In the genomic region with DNA sequence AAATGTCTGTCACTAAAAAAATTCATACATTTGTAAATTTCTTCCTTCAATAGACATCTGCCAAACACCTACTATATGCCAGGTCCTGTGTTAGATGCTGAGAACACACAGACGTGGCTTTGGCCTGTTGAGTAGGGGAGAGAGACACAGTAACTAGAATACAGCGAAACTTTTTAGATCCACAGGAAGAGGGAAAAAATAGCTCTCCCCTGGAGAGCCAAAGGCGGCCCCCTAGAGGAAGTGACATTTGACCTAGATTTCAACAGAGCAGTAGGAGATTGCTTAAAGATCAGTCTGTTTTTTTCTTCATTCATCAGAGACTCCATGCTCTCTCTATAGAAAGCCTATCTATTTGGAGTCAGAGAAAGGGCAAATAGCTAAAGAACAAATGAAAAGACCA, we compare ENCODE assay signal across 12 cellular contexts. TPM values are rescaled to one million over a fixed set of nuclear protein-coding genes. Genes with fewer than 3 reads are reported as not detected.
A peak's percentile ranks its signal among the peaks of the same experiment; 100 is the strongest.
DNase-seq lines count a peak whose midpoint lies in the region; ATAC-seq and TF ChIP-seq lines count a peak whose summit lies in the region.
"Had no signal": no experiment of that assay in that cellular context is flagged by ENCODE, and none has a peak within 500 bp of the region (broad histone marks: within the 10 kb centered on the region; RNA-seq: fewer than 3 reads in every experiment).

No MANE protein-coding gene starts in this region.

- H3K36me3 Mint-ChIP-seq in activated naive CD4-positive, alpha-beta T cell treated with anti-CD3 and anti-CD28 coated beads for 36 hours (ENCODE audit: low read depth): peaks cover 57% of the 10 kb centered on the region
- peaks cover 71 to 76% of the 10 kb centered on the region in 2 donors for H3K36me3 Mint-ChIP-seq in stimulated activated naive B cell treated with anti-CD40 and anti-IgM and Interleukin-4, amounts not matched to agents 10 μg/mL and 1 μg/mL and 100 μg/mL, for 72 hours

- DNase-seq in activated naive CD4-positive, alpha-beta T cell treated with anti-CD3 and anti-CD28 coated beads for 36 hours: peak; percentile 49
- DNase-seq in activated naive CD4-positive, alpha-beta T cell treated with Interleukin-2 at 50 U/mL for 16 hours: no peak
- DNase-seq in SIG-M5 treated with dmso at 0.1 percent for 504 hours (lab: John Stamatoyannopoulos, UW; ENCODE audit: unreplicated experiment) (peak; percentile 98), fibroblast of mammary gland (ENCODE audit: low read depth) (peak; percentile 11), NCI-H524 (lab: John Stamatoyannopoulos, UW) (no peak), NCI-H774 (lab: John Stamatoyannopoulos, UW) (no peak)
- no peak for DNase-seq in stimulated activated naive B cell treated with anti-CD40 and anti-IgM and Interleukin-4, amounts not matched to agents 10 μg/mL and 1 μg/mL and 100 μg/mL, for 72 hours
- DNase-seq: NCI-H2227 treated with DMSO at 0.1 percent for 48 hours; stimulated activated CD4-positive, alpha-beta T cell treated with anti-CD3 and anti-CD28 coated beads, Interleukin-2, amount 100 ng/mL, for 48 hours had no signal

- peak overlapping the region; percentile 67 for H3K4me3 Mint-ChIP-seq in activated naive CD4-positive, alpha-beta T cell treated with anti-CD3 and anti-CD28 coated beads for 36 hours
- peak overlapping the region; percentile 73 to 83 for H3K4me3 Mint-ChIP-seq in stimulated activated naive B cell treated with anti-CD40 and anti-IgM and Interleukin-4, amounts not matched to agents 10 μg/mL and 1 μg/mL and 100 μg/mL, for 72 hours

- no peak for TF ChIP-seq CTCF in fibroblast of mammary gland (conservative IDR thresholded peaks at IDR 0.05; ENCODE audit: control insufficient read depth, insufficient read depth, low read depth, low read length)

- H3K27me3 Mint-ChIP-seq in activated naive CD4-positive, alpha-beta T cell treated with anti-CD3 and anti-CD28 coated beads for 36 hours (ENCODE audit: low read depth): no peaks in the 10 kb centered on the region
- H3K27me3 Mint-ChIP-seq in stimulated activated naive B cell treated with anti-CD40 and anti-IgM and Interleukin-4, amounts not matched to agents 10 μg/mL and 1 μg/mL and 100 μg/mL, for 72 hours: no peaks in the 10 kb centered on the region

- ATAC-seq in stimulated activated naive B cell treated with anti-CD40 and anti-IgM and Interleukin-4, amounts not matched to agents 10 μg/mL and 1 μg/mL and 100 μg/mL, for 72 hours (replicated peaks): no peak
- ATAC-seq in HG03280 (IDR thresholded peaks at IDR 0.05; ENCODE audit: unreplicated experiment): no peak
- ATAC-seq: activated CD4-positive, CD25-positive, alpha-beta regulatory T cell treated with anti-CD3 and anti-CD28 coated beads, Interleukin-2, amount 50 U/mL, for 24 hours had no signal

- H3K4me1 Mint-ChIP-seq in activated naive CD4-positive, alpha-beta T cell treated with anti-CD3 and anti-CD28 coated beads for 36 hours (ENCODE audit: low read depth): peaks cover 97% of the 10 kb centered on the region
- peaks cover 68 to 97% of the 10 kb centered on the region in 2 donors for H3K4me1 Mint-ChIP-seq in stimulated activated naive B cell treated with anti-CD40 and anti-IgM and Interleukin-4, amounts not matched to agents 10 μg/mL and 1 μg/mL and 100 μg/mL, for 72 hours

- intact Hi-C loops in activated naive CD4-positive, alpha-beta T cell treated with anti-CD3 and anti-CD28 coated beads for 36 hours (cut with micrococcal nuclease): loop anchor here (10.0 kb wide), 2 partner anchors 424 to 1984 kb away; no protein-coding TSS in a partner anchor

- peak overlapping the region; percentile 94 for H3K27ac Mint-ChIP-seq in activated naive CD4-positive, alpha-beta T cell treated with anti-CD3 and anti-CD28 coated beads for 36 hours
- peak overlapping the region; percentile 93 for H3K27ac Mint-ChIP-seq in stimulated activated naive B cell treated with anti-CD40 and anti-IgM and Interleukin-4, amounts not matched to agents 10 μg/mL and 1 μg/mL and 100 μg/mL, for 72 hours

- CTCF ChIA-PET in activated naive CD4-positive, alpha-beta T cell treated with anti-CD3 and anti-CD28 coated beads for 36 hours (lab: Charles Lee): interaction anchor here (0.8 to 11.2 kb wide), 8 partner anchors 11 to 151 kb away, joined by 3 to 106 read pairs (median 3); partner anchors contain the start of gene LCP1

- H3K9me3 Mint-ChIP-seq in activated naive CD4-positive, alpha-beta T cell treated with anti-CD3 and anti-CD28 coated beads for 36 hours: peaks cover 4% of the 10 kb centered on the region
- H3K9me3 Mint-ChIP-seq in stimulated activated naive B cell treated with anti-CD40 and anti-IgM and Interleukin-4, amounts not matched to agents 10 μg/mL and 1 μg/mL and 100 μg/mL, for 72 hours: no peaks in the 10 kb centered on the region

- no peak overlapping the region for H3K4me3 ChIP-seq in fibroblast of mammary gland (ENCODE audit: control insufficient read depth, low read depth, low read length)

RNA-seq across cellular contexts. Expression of gene LCP1, which starts 11.3 kb away (rescaled TPM):
- 1,000 to 10,000 TPM; 1,008 to 1,043 TPM for total RNA-seq in activated naive CD4-positive, alpha-beta T cell treated with anti-CD3 and anti-CD28 coated beads for 36 hours
- total RNA-seq: lung microvascular endothelial cell had no signal

RNA-seq across cellular contexts. Expression of gene LRRC63, which starts 41.0 kb away (rescaled TPM):
- under 1 TPM; 0.24 to 0.32 TPM for total RNA-seq in activated naive CD4-positive, alpha-beta T cell treated with anti-CD3 and anti-CD28 coated beads for 36 hours

Comparison
In these comparisons a context has a peak if more than half of its experiments do, and no peak if none do; other contexts are left out.
1. DNase-seq: peak in activated naive CD4-positive, alpha-beta T cell treated with anti-CD3 and anti-CD28 coated beads for 36 hours (single experiment), SIG-M5 treated with dmso at 0.1 percent for 504 hours (single experiment) and fibroblast of mammary gland (single experiment); none in activated naive CD4-positive, alpha-beta T cell treated with Interleukin-2 at 50 U/mL for 16 hours (single experiment), stimulated activated naive B cell treated with anti-CD40 and anti-IgM and Interleukin-4, amounts not matched to agents 10 μg/mL and 1 μg/mL and 100 μg/mL, for 72 hours (single experiment), NCI-H524 (0 of 2) and NCI-H774 (single experiment).